In the genomic region with DNA sequence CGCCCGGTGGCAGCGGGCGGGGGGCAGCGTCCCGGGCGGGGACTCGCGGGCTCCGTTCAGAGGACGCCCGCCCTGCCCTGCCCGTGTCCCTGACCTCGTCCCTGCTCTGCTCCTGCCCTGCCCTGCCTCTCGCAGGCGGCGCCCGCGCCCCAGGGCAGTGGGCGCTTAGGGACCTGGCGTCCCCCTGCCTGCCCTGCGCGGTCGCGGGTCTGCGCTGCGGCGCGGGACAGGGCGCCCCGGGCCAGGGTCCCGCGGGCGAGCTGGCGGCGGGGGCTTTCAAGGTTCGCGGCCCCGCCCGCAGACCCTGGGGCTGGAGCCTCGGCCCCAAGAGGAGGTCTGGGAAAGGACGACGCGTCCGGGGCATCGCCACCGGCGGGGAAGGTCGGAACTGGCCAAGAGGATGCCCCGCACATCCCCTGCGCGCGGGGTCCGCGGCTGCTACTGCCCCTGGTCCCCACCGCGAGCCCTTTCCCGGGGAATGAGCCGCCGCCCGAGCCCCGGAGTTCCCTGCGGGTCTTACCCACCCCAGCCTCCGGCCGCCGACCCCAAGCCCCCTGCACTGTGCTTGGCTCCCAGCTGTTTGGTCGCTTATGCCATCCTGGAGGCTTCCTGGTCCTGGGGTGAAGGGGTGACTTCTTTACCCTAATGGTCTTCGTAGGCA, we compare ENCODE assay signal across 8 cellular contexts. TPM values are rescaled to one million over a fixed set of nuclear protein-coding genes. Genes with fewer than 3 reads are reported as not detected.
A peak's percentile ranks its signal among the peaks of the same experiment; 100 is the strongest.
DNase-seq lines count a peak whose midpoint lies in the region; ATAC-seq, FAIRE-seq and TF ChIP-seq lines count a peak whose summit lies in the region.

No MANE protein-coding gene starts in this region.

- H3K36me3 ChIP-seq in CD8-positive, alpha-beta T cell (ENCODE audit: insufficient read depth, low read length) = no peaks in the 10 kb centered on the region
- no peaks in the 10 kb centered on the region for H3K36me3 ChIP-seq in mesodermal cell (ENCODE audit: control insufficient read depth, insufficient read depth, low read length)
- H3K36me3 ChIP-seq in uterus = no peaks in the 10 kb centered on the region

- POLR2A ChIA-PET in CD8-positive, alpha-beta T cell (lab: Charles Lee) = no interaction called here

- CTCF ChIA-PET in CD8-positive, alpha-beta T cell (lab: Charles Lee) = interaction anchor here (1.3 to 10.1 kb wide), 6 partner anchors 8 to 126 kb away, joined by 4 to 109 read pairs (median 9); no protein-coding TSS in a partner anchor

- H3K36me3 Mint-ChIP-seq in CD8-positive, alpha-beta T cell = peaks cover 7% of the 10 kb centered on the region
- peaks cover 8% of the 10 kb centered on the region for H3K36me3 Mint-ChIP-seq in central memory CD8-positive, alpha-beta T cell (ENCODE audit: insufficient read depth)

- peak overlapping the region; percentile 28 for H3K27ac ChIP-seq in CD8-positive, alpha-beta T cell (ENCODE audit: low read depth, low read length)
- no peak overlapping the region for H3K27ac ChIP-seq in mesodermal cell (ENCODE audit: low read depth, low read length, severe bottlenecking)
- peak overlapping the region; percentile 86 for H3K27ac ChIP-seq in uterus

- intact Hi-C loops in CD8-positive, alpha-beta T cell (cut with DNase I, micrococcal nuclease) = loop anchor here (1.0 to 10.0 kb wide), 6 partner anchors 9 to 1917 kb away; partner anchors contain the start of genes CMPK2 (in 1 of the 2), ID2 (in 1 of the 2) and KIDINS220 (in 1 of the 2)
- intact Hi-C loops in uterus (cut with DNase I; ENCODE audit: low total_unique reads) = loop anchor here (10.0 kb wide), 1 partner anchor 117 kb away; no protein-coding TSS in a partner anchor

- H3K9me3 ChIP-seq in CD8-positive, alpha-beta T cell (ENCODE audit: low read length) = no peaks in the 10 kb centered on the region
- H3K9me3 ChIP-seq in mesodermal cell (ENCODE audit: control insufficient read depth, low read length) = no peaks in the 10 kb centered on the region
- H3K9me3 ChIP-seq in uterus = no peaks in the 10 kb centered on the region

- no peak for TF ChIP-seq POLR2A in uterus (IDR thresholded peaks at IDR 0.05)

- ATAC-seq in CD8-positive, alpha-beta T cell = peak; percentile 25
- ATAC-seq in GM21367 (IDR thresholded peaks at IDR 0.05; ENCODE audit: unreplicated experiment) = peak; percentile 29
- ATAC-seq in central memory CD8-positive, alpha-beta T cell (replicated peaks; ENCODE audit: extremely low read depth, poor library complexity, severe bottlenecking) = peak; percentile 42

- no peak overlapping the region for H3K27ac Mint-ChIP-seq in CD8-positive, alpha-beta T cell
- H3K27ac Mint-ChIP-seq in central memory CD8-positive, alpha-beta T cell (ENCODE audit: low read depth) = peak overlapping the region; percentile 32

- TF ChIP-seq CTCF in CD8-positive, alpha-beta T cell (IDR thresholded peaks at IDR 0.05) = no peak
- TF ChIP-seq CTCF in LNCaP clone FGC (IDR thresholded peaks at IDR 0.05; ENCODE audit: control insufficient read depth, extremely low read depth, insufficient read depth) (no peak; the same call in 1 of the 2 replicates), uterus (IDR thresholded peaks at IDR 0.05) (no peak)

- H3K4me3 ChIP-seq in CD8-positive, alpha-beta T cell (ENCODE audit: low read depth, low read length) = peak overlapping the region; percentile 57
- H3K4me3 ChIP-seq in LNCaP clone FGC (ENCODE audit: low read depth, low read length) (peak overlapping the region; percentile 52), mesodermal cell (ENCODE audit: extremely low read depth, insufficient read depth, low read length, poor library complexity, severe bottlenecking) (peak overlapping the region; percentile 63), uterus (peak overlapping the region; percentile 43 to 94)

- no peak for DNase-seq in CD8-positive, alpha-beta T cell
- DNase-seq in LNCaP clone FGC (ENCODE audit: low read depth) (no peak), uterus (peak in 1 of 2 donors; percentile 35), HTR-8/SVneo (ENCODE audit: insufficient read length, low spot score) (no peak)
- no peak for DNase-seq in central memory CD8-positive, alpha-beta T cell (ENCODE audit: low spot score in 2 of 2)
- DNase-seq in stimulated activated CD4-positive, alpha-beta T cell treated with anti-CD3 and anti-CD28 coated beads, Interleukin-2, amount 100 ng/mL, for 48 hours = no peak

- peaks cover 73% of the 10 kb centered on the region for H3K4me1 Mint-ChIP-seq in CD8-positive, alpha-beta T cell (ENCODE audit: low read depth)
- peaks cover 52% of the 10 kb centered on the region for H3K4me1 Mint-ChIP-seq in central memory CD8-positive, alpha-beta T cell

- H3K4me1 ChIP-seq in CD8-positive, alpha-beta T cell (ENCODE audit: insufficient read depth, low read length) = peaks cover 78% of the 10 kb centered on the region
- H3K4me1 ChIP-seq in mesodermal cell (ENCODE audit: control insufficient read depth, insufficient read depth, low read length, poor library complexity, severe bottlenecking) (peaks cover 3% of the 10 kb centered on the region), uterus (peaks cover 0 to 11% of the 10 kb centered on the region in 2 donors)

- peak overlapping the region; percentile 78 for H3K4me3 Mint-ChIP-seq in CD8-positive, alpha-beta T cell
- peak overlapping the region; percentile 63 for H3K4me3 Mint-ChIP-seq in central memory CD8-positive, alpha-beta T cell

- H3K9me3 Mint-ChIP-seq in CD8-positive, alpha-beta T cell = no peaks in the 10 kb centered on the region
- H3K9me3 Mint-ChIP-seq in central memory CD8-positive, alpha-beta T cell = no peaks in the 10 kb centered on the region

- FAIRE-seq in HTR-8/SVneo (lab: Jason Lieb, UNC) = no peak

- H3K27me3 ChIP-seq in CD8-positive, alpha-beta T cell (ENCODE audit: insufficient read depth, low read length) = no peaks in the 10 kb centered on the region
- H3K27me3 ChIP-seq in uterus = no peaks in the 10 kb centered on the region

- no peaks in the 10 kb centered on the region for H3K27me3 Mint-ChIP-seq in CD8-positive, alpha-beta T cell (ENCODE audit: low read depth)
- H3K27me3 Mint-ChIP-seq in central memory CD8-positive, alpha-beta T cell = no peaks in the 10 kb centered on the region

- WGBS in mesodermal cell (ENCODE audit: insufficient coverage in 2 of 2), 2 experiments = 0 to 1% methylated on average over 47 to 51 of the region's 68 CpGs

RNA-seq across cellular contexts. Expression of gene RNF144A, which starts 0.7 kb away (rescaled TPM):
- total RNA-seq in CD8-positive, alpha-beta T cell = 10 to 100 TPM; 25.8 to 28.8 TPM
- polyA plus RNA-seq in mesodermal cell (2013, experiment 1 of 2) = 13.9 TPM
- polyA plus RNA-seq in mesodermal cell (2013, experiment 2 of 2) = 11.6 TPM
- 100 to 1,000 TPM in 1 of 4 donors, 10 to 100 TPM in 3; 22.5 to 103 (median 63.0) TPM for total RNA-seq in uterus

RNA-seq across cellular contexts. Expression of gene RSAD2, which starts 40.3 kb away (rescaled TPM):
- total RNA-seq in CD8-positive, alpha-beta T cell = 1 to 10 TPM; 1.8 to 2.1 TPM
- polyA plus RNA-seq in mesodermal cell (2013, experiment 1 of 2) = 0.07 TPM
- 0.10 TPM for polyA plus RNA-seq in mesodermal cell (2013, experiment 2 of 2)
- 10 to 100 TPM in 2 of 4 donors, under 1 TPM in 2; 0.29 to 14.7 (median 6.3) TPM for total RNA-seq in uterus

RNA-seq across cellular contexts. Expression of gene CMPK2, which starts 52.2 kb away (rescaled TPM):
- 1 to 10 TPM; 3.0 to 4.0 TPM for total RNA-seq in CD8-positive, alpha-beta T cell
- polyA plus RNA-seq in mesodermal cell (2013, experiment 1 of 2) = 1.6 TPM
- polyA plus RNA-seq in mesodermal cell (2013, experiment 2 of 2) = 1.5 TPM
- total RNA-seq in uterus = 1 to 10 TPM; 2.9 to 9.7 (median 8.0) TPM
